Comparison of ENCODE assay signal across 8 cellular contexts in the genomic region with DNA sequence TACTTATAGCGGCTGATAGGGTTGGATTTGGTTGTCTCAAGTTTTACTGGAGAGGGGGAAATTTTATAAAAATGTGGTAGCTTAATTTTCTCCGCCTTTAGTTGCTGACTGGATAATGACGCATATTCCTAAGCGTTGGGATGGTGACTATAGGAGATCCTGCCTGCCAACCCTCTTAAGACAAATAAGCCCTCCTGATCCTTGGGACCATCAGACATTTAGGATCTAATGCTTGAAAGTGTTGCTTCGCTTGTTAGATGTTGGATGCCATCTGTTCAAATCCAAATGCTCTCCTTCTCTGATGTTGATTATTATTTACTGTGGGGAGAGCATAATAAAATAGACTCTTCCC. TPM values are rescaled to one million over a fixed set of nuclear protein-coding genes. Genes with fewer than 3 reads are reported as not detected.
A peak's percentile ranks its signal among the peaks of the same experiment; 100 is the strongest.
DNase-seq lines count a peak whose midpoint lies in the region; ATAC-seq and TF ChIP-seq lines count a peak whose summit lies in the region.

No MANE protein-coding gene starts in this region.

- in situ Hi-C loops in GM13976 (cut with MboI; ENCODE audit: low sequenced_read_pairs, unreplicated experiment), result no loop called here

- peak; percentile 32 for DNase-seq in NCI-H2171 treated with DMSO at 0.1 percent for 48 hours (lab: John Stamatoyannopoulos, UW)
- no peak for DNase-seq in NCI-H2171 (lab: John Stamatoyannopoulos, UW)
- DNase-seq in WTC11 (ENCODE audit: low spot score), result no peak
- no peak for DNase-seq in right cardiac atrium
- no peak for DNase-seq in stimulated activated naive CD8-positive, alpha-beta T cell treated with anti-CD3 and anti-CD28 coated beads, Interleukin-15, amount 100 ng/mL, for 72 hours
- no peak for DNase-seq in inferior parietal cortex (ENCODE audit: extremely low spot score)
- DNase-seq in GM13976 (ENCODE audit: low spot score), result no peak

- no peak for ATAC-seq in WTC11
- ATAC-seq in right cardiac atrium, result no peak
- no peak for ATAC-seq in stimulated activated naive CD8-positive, alpha-beta T cell treated with anti-CD3 and anti-CD28 coated beads, Interleukin-15, amount 100 ng/mL, for 72 hours
- ATAC-seq in HG03439 (IDR thresholded peaks at IDR 0.05; ENCODE audit: unreplicated experiment), result no peak

- H3K27ac ChIP-seq in right cardiac atrium (ENCODE audit: low read length), result peak overlapping the region; percentile 79

- peak overlapping the region; percentile 88 for H3K4me3 ChIP-seq in right cardiac atrium (ENCODE audit: low read length)

- H3K4me1 ChIP-seq in right cardiac atrium (ENCODE audit: control insufficient read depth, insufficient read depth, low read length), result peaks cover 4% of the 10 kb centered on the region

- no peaks in the 10 kb centered on the region for H3K9me3 ChIP-seq in right cardiac atrium (ENCODE audit: control insufficient read depth, low read length)

- intact Hi-C loops in right cardiac atrium (cut with DNase I), result loop anchor here in 2 of 4 donors (10.0 kb wide), 2 partner anchors 50 to 70 kb away; no protein-coding TSS in a partner anchor

- CTCF ChIA-PET in WTC11 (lab: Charles Lee), result no interaction called here

- no peaks in the 10 kb centered on the region for H3K27me3 ChIP-seq in right cardiac atrium (ENCODE audit: control insufficient read depth, insufficient read depth)

- H3K4me3 Mint-ChIP-seq in WTC11, result peak overlapping the region; percentile 93
- peak overlapping the region; percentile 94 to 99 for H3K4me3 Mint-ChIP-seq in stimulated activated naive CD8-positive, alpha-beta T cell treated with anti-CD3 and anti-CD28 coated beads, Interleukin-15, amount 100 ng/mL, for 72 hours

- 14% methylated on average over 5 of the region's 5 CpGs for WGBS in right cardiac atrium

- no peaks in the 10 kb centered on the region for H3K9me3 Mint-ChIP-seq in WTC11
- no peaks in the 10 kb centered on the region for H3K9me3 Mint-ChIP-seq in stimulated activated naive CD8-positive, alpha-beta T cell treated with anti-CD3 and anti-CD28 coated beads, Interleukin-15, amount 100 ng/mL, for 72 hours

- no peaks in the 10 kb centered on the region for H3K36me3 Mint-ChIP-seq in WTC11

- H3K4me1 Mint-ChIP-seq in WTC11, result peaks cover 54% of the 10 kb centered on the region
- peaks cover 70% of the 10 kb centered on the region for H3K4me1 Mint-ChIP-seq in stimulated activated naive CD8-positive, alpha-beta T cell treated with anti-CD3 and anti-CD28 coated beads, Interleukin-15, amount 100 ng/mL, for 72 hours

- POLR2A ChIA-PET in WTC11 (lab: Charles Lee), result no interaction called here

- peaks cover 11% of the 10 kb centered on the region for H3K27me3 Mint-ChIP-seq in WTC11 (ENCODE audit: low read depth)
- H3K27me3 Mint-ChIP-seq in stimulated activated naive CD8-positive, alpha-beta T cell treated with anti-CD3 and anti-CD28 coated beads, Interleukin-15, amount 100 ng/mL, for 72 hours, result peaks cover 7% of the 10 kb centered on the region

- H3K27ac Mint-ChIP-seq in WTC11, result 0 out of 2 replicates have a peak overlapping the region, but pooled peaks have one; percentile 88
- H3K27ac Mint-ChIP-seq in stimulated activated naive CD8-positive, alpha-beta T cell treated with anti-CD3 and anti-CD28 coated beads, Interleukin-15, amount 100 ng/mL, for 72 hours, result peak overlapping the region in 1 of 2 donors; percentile 83

- TF ChIP-seq CTCF in WTC11 (IDR thresholded peaks at IDR 0.05) (no peak), GM13976 (IDR thresholded peaks at IDR 0.05; ENCODE audit: borderline replicate concordance, control extremely low read depth, extremely low read depth, insufficient read depth, missing control alignments) (no peak)

TF ChIP-seq in WTC11, 78 proteins besides CTCF, POLR2A, EP300 and RAD21 (continues in another document):
- TF ChIP-seq OVOL2 (CRISPR knock-in tag; IDR thresholded peaks at IDR 0.05; ENCODE audit: borderline replicate concordance), result no peak
- TF ChIP-seq ZNF423 (CRISPR knock-in tag; IDR thresholded peaks at IDR 0.05), result no peak
- TF ChIP-seq, protein P1, sequence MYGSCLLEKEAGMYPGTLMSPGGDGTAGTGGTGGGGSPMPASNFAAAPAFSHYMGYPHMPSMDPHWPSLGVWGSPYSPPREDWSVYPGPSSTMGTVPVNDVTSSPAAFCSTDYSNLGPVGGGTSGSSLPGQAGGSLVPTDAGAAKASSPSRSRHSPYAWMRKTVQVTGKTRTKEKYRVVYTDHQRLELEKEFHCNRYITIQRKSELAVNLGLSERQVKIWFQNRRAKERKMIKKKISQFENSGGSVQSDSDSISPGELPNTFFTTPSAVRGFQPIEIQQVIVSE (CRISPR knock-in tag; IDR thresholded peaks at IDR 0.05; ENCODE audit: borderline replicate concordance), result no peak
- no peak for TF ChIP-seq RORB (CRISPR knock-in tag; IDR thresholded peaks at IDR 0.05)
- no peak for TF ChIP-seq ZBTB21 (CRISPR knock-in tag; IDR thresholded peaks at IDR 0.05; ENCODE audit: borderline replicate concordance)
- no peak for TF ChIP-seq CREM (CRISPR knock-in tag; IDR thresholded peaks at IDR 0.05)
- no peak for TF ChIP-seq ZNF219 (CRISPR knock-in tag; IDR thresholded peaks at IDR 0.05; ENCODE audit: borderline replicate concordance)
- TF ChIP-seq SOX15 (CRISPR knock-in tag; IDR thresholded peaks at IDR 0.05), result no peak
- TF ChIP-seq, protein P2, sequence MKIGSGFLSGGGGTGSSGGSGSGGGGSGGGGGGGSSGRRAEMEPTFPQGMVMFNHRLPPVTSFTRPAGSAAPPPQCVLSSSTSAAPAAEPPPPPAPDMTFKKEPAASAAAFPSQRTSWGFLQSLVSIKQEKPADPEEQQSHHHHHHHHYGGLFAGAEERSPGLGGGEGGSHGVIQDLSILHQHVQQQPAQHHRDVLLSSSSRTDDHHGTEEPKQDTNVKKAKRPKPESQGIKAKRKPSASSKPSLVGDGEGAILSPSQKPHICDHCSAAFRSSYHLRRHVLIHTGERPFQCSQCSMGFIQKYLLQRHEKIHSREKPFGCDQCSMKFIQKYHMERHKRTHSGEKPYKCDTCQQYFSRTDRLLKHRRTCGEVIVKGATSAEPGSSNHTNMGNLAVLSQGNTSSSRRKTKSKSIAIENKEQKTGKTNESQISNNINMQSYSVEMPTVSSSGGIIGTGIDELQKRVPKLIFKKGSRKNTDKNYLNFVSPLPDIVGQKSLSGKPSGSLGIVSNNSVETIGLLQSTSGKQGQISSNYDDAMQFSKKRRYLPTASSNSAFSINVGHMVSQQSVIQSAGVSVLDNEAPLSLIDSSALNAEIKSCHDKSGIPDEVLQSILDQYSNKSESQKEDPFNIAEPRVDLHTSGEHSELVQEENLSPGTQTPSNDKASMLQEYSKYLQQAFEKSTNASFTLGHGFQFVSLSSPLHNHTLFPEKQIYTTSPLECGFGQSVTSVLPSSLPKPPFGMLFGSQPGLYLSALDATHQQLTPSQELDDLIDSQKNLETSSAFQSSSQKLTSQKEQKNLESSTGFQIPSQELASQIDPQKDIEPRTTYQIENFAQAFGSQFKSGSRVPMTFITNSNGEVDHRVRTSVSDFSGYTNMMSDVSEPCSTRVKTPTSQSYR (CRISPR knock-in tag; IDR thresholded peaks at IDR 0.05), result no peak
- TF ChIP-seq, protein P3, sequence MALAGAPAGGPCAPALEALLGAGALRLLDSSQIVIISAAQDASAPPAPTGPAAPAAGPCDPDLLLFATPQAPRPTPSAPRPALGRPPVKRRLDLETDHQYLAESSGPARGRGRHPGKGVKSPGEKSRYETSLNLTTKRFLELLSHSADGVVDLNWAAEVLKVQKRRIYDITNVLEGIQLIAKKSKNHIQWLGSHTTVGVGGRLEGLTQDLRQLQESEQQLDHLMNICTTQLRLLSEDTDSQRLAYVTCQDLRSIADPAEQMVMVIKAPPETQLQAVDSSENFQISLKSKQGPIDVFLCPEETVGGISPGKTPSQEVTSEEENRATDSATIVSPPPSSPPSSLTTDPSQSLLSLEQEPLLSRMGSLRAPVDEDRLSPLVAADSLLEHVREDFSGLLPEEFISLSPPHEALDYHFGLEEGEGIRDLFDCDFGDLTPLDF (CRISPR knock-in tag; IDR thresholded peaks at IDR 0.05), result no peak
- no peak for TF ChIP-seq PRRX2 (CRISPR knock-in tag; IDR thresholded peaks at IDR 0.05)
- TF ChIP-seq, protein P4, sequence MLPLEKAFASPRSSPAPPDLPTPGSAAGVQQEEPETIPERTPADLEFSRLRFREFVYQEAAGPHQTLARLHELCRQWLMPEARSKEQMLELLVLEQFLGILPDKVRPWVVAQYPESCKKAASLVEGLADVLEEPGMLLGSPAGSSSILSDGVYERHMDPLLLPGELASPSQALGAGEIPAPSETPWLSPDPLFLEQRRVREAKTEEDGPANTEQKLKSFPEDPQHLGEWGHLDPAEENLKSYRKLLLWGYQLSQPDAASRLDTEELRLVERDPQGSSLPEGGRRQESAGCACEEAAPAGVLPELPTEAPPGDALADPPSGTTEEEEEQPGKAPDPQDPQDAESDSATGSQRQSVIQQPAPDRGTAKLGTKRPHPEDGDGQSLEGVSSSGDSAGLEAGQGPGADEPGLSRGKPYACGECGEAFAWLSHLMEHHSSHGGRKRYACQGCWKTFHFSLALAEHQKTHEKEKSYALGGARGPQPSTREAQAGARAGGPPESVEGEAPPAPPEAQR (CRISPR knock-in tag; IDR thresholded peaks at IDR 0.05), result no peak
- TF ChIP-seq, protein P5, sequence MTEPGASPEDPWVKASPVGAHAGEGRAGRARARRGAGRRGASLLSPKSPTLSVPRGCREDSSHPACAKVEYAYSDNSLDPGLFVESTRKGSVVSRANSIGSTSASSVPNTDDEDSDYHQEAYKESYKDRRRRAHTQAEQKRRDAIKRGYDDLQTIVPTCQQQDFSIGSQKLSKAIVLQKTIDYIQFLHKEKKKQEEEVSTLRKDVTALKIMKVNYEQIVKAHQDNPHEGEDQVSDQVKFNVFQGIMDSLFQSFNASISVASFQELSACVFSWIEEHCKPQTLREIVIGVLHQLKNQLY (CRISPR knock-in tag; IDR thresholded peaks at IDR 0.05), result no peak
- no peak for TF ChIP-seq TEAD1 (CRISPR knock-in tag; IDR thresholded peaks at IDR 0.05)

RNA-seq across cellular contexts. Expression of a gene that starts 2.2 kb away (rescaled TPM):
- total RNA-seq in WTC11 (2021) (32.3 to 40.6 TPM (median 33.4 TPM) in 3 replicates), right cardiac atrium (10 to 100 TPM; 35.7 to 38.6 (median 38.2) TPM)
- 10.6 TPM for polyA plus RNA-seq in right cardiac atrium
